Comparison of ENCODE assay signal across 19 cellular contexts in the genomic region with DNA sequence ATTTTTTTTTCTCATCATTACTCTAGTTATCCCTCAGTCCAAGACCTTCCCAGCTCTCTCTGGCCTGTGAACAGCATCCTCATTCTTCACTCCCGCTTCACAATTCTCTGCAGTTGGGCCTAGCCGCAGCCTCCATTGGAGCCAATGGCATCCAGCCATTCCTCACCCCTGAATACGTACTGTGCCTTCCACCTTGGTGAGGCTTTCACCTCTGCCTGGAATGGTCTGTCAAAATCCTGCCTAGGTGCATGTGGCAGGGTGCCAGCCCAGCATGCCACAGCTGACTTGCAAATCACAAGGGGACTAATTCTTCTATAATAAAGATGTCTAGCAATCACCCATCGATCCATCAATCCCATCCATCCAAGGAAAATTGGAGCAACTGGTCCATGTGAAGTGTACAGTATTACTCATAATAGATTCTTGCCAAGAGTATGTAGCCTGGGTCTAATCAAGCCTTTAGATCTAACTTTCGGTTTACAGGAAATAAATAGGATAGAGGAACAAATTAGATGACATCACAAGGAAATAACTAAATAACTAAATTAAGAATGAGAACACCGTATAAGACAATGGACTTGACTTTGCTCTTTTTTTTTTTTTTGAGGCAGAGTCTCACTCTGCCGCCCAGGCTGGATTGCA. TPM values are rescaled to one million over a fixed set of nuclear protein-coding genes. Genes with fewer than 3 reads are reported as not detected.
DNase-seq lines count a peak whose midpoint lies in the region; ATAC-seq and TF ChIP-seq lines count a peak whose summit lies in the region.
"Had no signal": no experiment of that assay in that cellular context is flagged by ENCODE, and none has a peak within 500 bp of the region (broad histone marks: within the 10 kb centered on the region; RNA-seq: fewer than 3 reads in every experiment).

No MANE protein-coding gene starts in this region.

- no peak overlapping the region for H3K4me3 ChIP-seq in heart left ventricle
- no peak overlapping the region for H3K4me3 ChIP-seq in fibroblast of villous mesenchyme (ENCODE audit: low read depth, low read length)
- H3K4me3 ChIP-seq in thoracic aorta: no peak overlapping the region
- H3K4me3 ChIP-seq: Peyer's patch had no signal

- H3K27ac ChIP-seq in heart left ventricle (peak overlapping the region in 10 of 12 donors; percentile 23 to 74 (median 57)), thoracic aorta (no peak overlapping the region)
- H3K27ac ChIP-seq: HL-60, Peyer's patch had no signal

- H3K4me1 ChIP-seq in heart left ventricle (peaks cover 0 to 31% (median 18%) of the 10 kb centered on the region in 12 donors), thoracic aorta (ENCODE audit: control insufficient read depth in 1 of 2, low read depth in 2 of 2) (peaks cover 10 to 18% of the 10 kb centered on the region in 2 donors)

- H3K27me3 ChIP-seq in heart left ventricle (no peaks in the 10 kb centered on the region), thoracic aorta (replicated peaks; ENCODE audit: insufficient read depth) (no peaks in the 10 kb centered on the region)
- H3K27me3 ChIP-seq: Peyer's patch had no signal

- peak overlapping the region; percentile 8 for H3K27ac Mint-ChIP-seq in activated T-helper 1 cell treated with anti-CD3 and anti-CD28 coated beads, Interleukin-12 subunit alpha, Interleukin-12 subunit beta, Interleukin-2, Interleukin-4 antibody, amounts not matched to agents 30 ng/mL and 10 ng/mL and 1 ng/mL, durations not matched to agents 14 hours and 24 hours and 36 hours
- H3K27ac Mint-ChIP-seq: activated CD4-positive, alpha-beta memory T cell treated with anti-CD3 and anti-CD28 coated beads for 36 hours had no signal

- H3K4me1 Mint-ChIP-seq in activated T-helper 1 cell treated with anti-CD3 and anti-CD28 coated beads, Interleukin-12 subunit alpha, Interleukin-12 subunit beta, Interleukin-2, Interleukin-4 antibody, amounts not matched to agents 30 ng/mL and 10 ng/mL and 1 ng/mL, durations not matched to agents 14 hours and 24 hours and 36 hours (ENCODE audit: low read depth): no peaks in the 10 kb centered on the region

- no peaks in the 10 kb centered on the region for H3K36me3 ChIP-seq in heart left ventricle
- H3K36me3 ChIP-seq in thoracic aorta: no peaks in the 10 kb centered on the region
- H3K36me3 ChIP-seq: Peyer's patch had no signal

- intact Hi-C loops in heart left ventricle (cut with DNase I): loop anchor here in 2 of 10 donors (5.0 kb wide), 1 partner anchor 50 kb away; no protein-coding TSS in a partner anchor
- intact Hi-C loops in Right ventricle myocardium inferior (cut with DNase I): no loop called here
- intact Hi-C loops in activated T-helper 1 cell treated with anti-CD3 and anti-CD28 coated beads, Interleukin-12 subunit alpha, Interleukin-12 subunit beta, Interleukin-2, Interleukin-4 antibody, amounts not matched to agents 30 ng/mL and 10 ng/mL and 1 ng/mL, durations not matched to agents 14 hours and 24 hours and 36 hours (cut with micrococcal nuclease): no loop called here

- TF ChIP-seq CTCF in heart left ventricle (IDR thresholded peaks at IDR 0.05): no peak
- no peak for TF ChIP-seq CTCF in fibroblast of villous mesenchyme (IDR thresholded peaks at IDR 0.05; ENCODE audit: insufficient read depth, low read depth, low read length)
- TF ChIP-seq CTCF in thoracic aorta (IDR thresholded peaks at IDR 0.05): no peak

- WGBS in heart left ventricle, 4 donors: 63 to 73% (median 69%) methylated on average over 7 of the region's 7 CpGs

- DNase-seq in heart left ventricle (no peak), Right ventricle myocardium inferior (ENCODE audit: missing footprints) (no peak), fibroblast of villous mesenchyme (ENCODE audit: low read depth) (peak; percentile 56), thoracic aorta (ENCODE audit: low spot score) (no peak), NCI-H1105 (lab: John Stamatoyannopoulos, UW) (no peak)
- no peak for DNase-seq in activated T-helper 1 cell treated with anti-CD3 and anti-CD28 coated beads, Interleukin-12 subunit alpha, Interleukin-12 subunit beta, Interleukin-2, Interleukin-4 antibody, amounts not matched to agents 30 ng/mL and 10 ng/mL and 1 ng/mL, durations not matched to agents 14 hours and 24 hours and 36 hours (ENCODE audit: low spot score)
- no peak for DNase-seq in stimulated activated CD8-positive, alpha-beta memory T cell treated with anti-CD3 and anti-CD28 coated beads, Interleukin-4, amount 100 ng/mL, for 48 hours
- DNase-seq: activated CD4-positive, alpha-beta memory T cell treated with anti-CD3 and anti-CD28 coated beads for 36 hours; activated gamma-delta T cell treated with Interleukin-2 at 50 U/mL for 16 hours; DND-41; midbrain; MM.1S; Peyer's patch had no signal

- no peaks in the 10 kb centered on the region for H3K36me3 Mint-ChIP-seq in activated T-helper 1 cell treated with anti-CD3 and anti-CD28 coated beads, Interleukin-12 subunit alpha, Interleukin-12 subunit beta, Interleukin-2, Interleukin-4 antibody, amounts not matched to agents 30 ng/mL and 10 ng/mL and 1 ng/mL, durations not matched to agents 14 hours and 24 hours and 36 hours (ENCODE audit: low read depth)
- H3K36me3 Mint-ChIP-seq: activated CD4-positive, alpha-beta memory T cell treated with anti-CD3 and anti-CD28 coated beads for 36 hours had no signal

- ATAC-seq in heart left ventricle: peak in 2 of 4 donors; percentile 28 to 74
- ATAC-seq in Right ventricle myocardium inferior: no peak
- ATAC-seq in thoracic aorta (ENCODE audit: insufficient number of reproducible peaks, low FRiP score, low read depth): peak; percentile 29
- no peak for ATAC-seq in HG03442 (IDR thresholded peaks at IDR 0.05; ENCODE audit: unreplicated experiment)

- H3K4me3 Mint-ChIP-seq in activated T-helper 1 cell treated with anti-CD3 and anti-CD28 coated beads, Interleukin-12 subunit alpha, Interleukin-12 subunit beta, Interleukin-2, Interleukin-4 antibody, amounts not matched to agents 30 ng/mL and 10 ng/mL and 1 ng/mL, durations not matched to agents 14 hours and 24 hours and 36 hours: no peak overlapping the region
- H3K4me3 Mint-ChIP-seq: activated CD4-positive, alpha-beta memory T cell treated with anti-CD3 and anti-CD28 coated beads for 36 hours had no signal

- no peaks in the 10 kb centered on the region for H3K27me3 Mint-ChIP-seq in activated T-helper 1 cell treated with anti-CD3 and anti-CD28 coated beads, Interleukin-12 subunit alpha, Interleukin-12 subunit beta, Interleukin-2, Interleukin-4 antibody, amounts not matched to agents 30 ng/mL and 10 ng/mL and 1 ng/mL, durations not matched to agents 14 hours and 24 hours and 36 hours (ENCODE audit: insufficient read depth)

- H3K9me3 Mint-ChIP-seq in activated T-helper 1 cell treated with anti-CD3 and anti-CD28 coated beads, Interleukin-12 subunit alpha, Interleukin-12 subunit beta, Interleukin-2, Interleukin-4 antibody, amounts not matched to agents 30 ng/mL and 10 ng/mL and 1 ng/mL, durations not matched to agents 14 hours and 24 hours and 36 hours: no peaks in the 10 kb centered on the region
- H3K9me3 Mint-ChIP-seq: activated CD4-positive, alpha-beta memory T cell treated with anti-CD3 and anti-CD28 coated beads for 36 hours had no signal

- TF ChIP-seq POLR2A in heart left ventricle (IDR thresholded peaks at IDR 0.05): no peak

- H3K9me3 ChIP-seq in heart left ventricle (no peaks in the 10 kb centered on the region), thoracic aorta (no peaks in the 10 kb centered on the region)
- H3K9me3 ChIP-seq: Peyer's patch had no signal

RNA-seq across cellular contexts. Expression of a gene that starts 5.1 kb away (rescaled TPM):
- total RNA-seq in heart left ventricle: 10 to 100 TPM in 8 of 9 donors, 1 to 10 TPM in 1; 8.3 to 59.5 (median 15.4) TPM
- 10 to 100 TPM; 13.7 to 15.5 TPM for polyA plus RNA-seq in heart left ventricle
- total RNA-seq in Right ventricle myocardium inferior: 15.2 TPM
- not detected in 2 replicates for total RNA-seq in activated T-helper 1 cell treated with anti-CD3 and anti-CD28 coated beads, Interleukin-12 subunit alpha, Interleukin-12 subunit beta, Interleukin-2, Interleukin-4 antibody, amounts not matched to agents 30 ng/mL and 10 ng/mL and 1 ng/mL, durations not matched to agents 14 hours and 24 hours and 36 hours
- 0.32 TPM in 1 of 2 replicates, not detected in the other for total RNA-seq in fibroblast of villous mesenchyme
- 100 to 1,000 TPM; 106 to 117 TPM for total RNA-seq in thoracic aorta
- total RNA-seq: activated CD4-positive, alpha-beta memory T cell treated with anti-CD3 and anti-CD28 coated beads for 36 hours; bronchial epithelial cell had no signal

RNA-seq across cellular contexts. Expression of a gene that starts 8.6 kb away (rescaled TPM):
- under 1 TPM in 5 of 9 donors, not detected in 4; 0.10 to 0.24 (median 0.13) TPM for total RNA-seq in heart left ventricle
- polyA plus RNA-seq in heart left ventricle: under 1 TPM in 1 of 2 donors, not detected in 1; 0.06 TPM
- total RNA-seq in Right ventricle myocardium inferior: not detected
- total RNA-seq in activated T-helper 1 cell treated with anti-CD3 and anti-CD28 coated beads, Interleukin-12 subunit alpha, Interleukin-12 subunit beta, Interleukin-2, Interleukin-4 antibody, amounts not matched to agents 30 ng/mL and 10 ng/mL and 1 ng/mL, durations not matched to agents 14 hours and 24 hours and 36 hours: 11.4 and 11.5 TPM in 2 replicates
- total RNA-seq in fibroblast of villous mesenchyme: not detected in 2 replicates
- total RNA-seq in thoracic aorta: not detected
- total RNA-seq: bronchial epithelial cell, osteocyte, ureter had no signal
- polyA plus RNA-seq: AG04450 had no signal

RNA-seq across cellular contexts. Expression of a gene that starts 37.3 kb away (rescaled TPM):
- total RNA-seq in heart left ventricle (1 to 10 TPM in 2 of 9 donors, not detected in 7; 1.0 to 4.0 TPM), Right ventricle myocardium inferior (not detected), fibroblast of villous mesenchyme (not detected in 2 replicates), thoracic aorta (not detected)
- under 1 TPM in 1 of 2 donors, not detected in 1; 0.26 TPM for polyA plus RNA-seq in heart left ventricle
- 1.3 and 1.6 TPM in 2 replicates for total RNA-seq in activated T-helper 1 cell treated with anti-CD3 and anti-CD28 coated beads, Interleukin-12 subunit alpha, Interleukin-12 subunit beta, Interleukin-2, Interleukin-4 antibody, amounts not matched to agents 30 ng/mL and 10 ng/mL and 1 ng/mL, durations not matched to agents 14 hours and 24 hours and 36 hours
- total RNA-seq: bronchial epithelial cell, osteocyte, Peyer's patch had no signal
- polyA plus RNA-seq: AG04450 had no signal

Comparison
In these comparisons a context has a peak if more than half of its experiments do, and no peak if none do; other contexts are left out.
1. H3K27ac ChIP-seq: peak in heart left ventricle (10 of 12); none in thoracic aorta (0 of 2).
2. RNA of a gene that starts 8.6 kb away (total RNA-seq): 11.4 to 11.5 TPM in activated T-helper 1 cell treated with anti-CD3 and anti-CD28 coated beads, Interleukin-12 subunit alpha, Interleukin-12 subunit beta, Interleukin-2, Interleukin-4 antibody, amounts not matched to agents 30 ng/mL and 10 ng/mL and 1 ng/mL, durations not matched to agents 14 hours and 24 hours and 36 hours; 0.10 to 0.24 TPM in heart left ventricle, not detected in Right ventricle myocardium inferior (single experiment), not detected in fibroblast of villous mesenchyme and not detected in thoracic aorta; every median in the first group is over 10 times any median in the second.